ENCODE assay signal across 8 cellular contexts in the genomic region with DNA sequence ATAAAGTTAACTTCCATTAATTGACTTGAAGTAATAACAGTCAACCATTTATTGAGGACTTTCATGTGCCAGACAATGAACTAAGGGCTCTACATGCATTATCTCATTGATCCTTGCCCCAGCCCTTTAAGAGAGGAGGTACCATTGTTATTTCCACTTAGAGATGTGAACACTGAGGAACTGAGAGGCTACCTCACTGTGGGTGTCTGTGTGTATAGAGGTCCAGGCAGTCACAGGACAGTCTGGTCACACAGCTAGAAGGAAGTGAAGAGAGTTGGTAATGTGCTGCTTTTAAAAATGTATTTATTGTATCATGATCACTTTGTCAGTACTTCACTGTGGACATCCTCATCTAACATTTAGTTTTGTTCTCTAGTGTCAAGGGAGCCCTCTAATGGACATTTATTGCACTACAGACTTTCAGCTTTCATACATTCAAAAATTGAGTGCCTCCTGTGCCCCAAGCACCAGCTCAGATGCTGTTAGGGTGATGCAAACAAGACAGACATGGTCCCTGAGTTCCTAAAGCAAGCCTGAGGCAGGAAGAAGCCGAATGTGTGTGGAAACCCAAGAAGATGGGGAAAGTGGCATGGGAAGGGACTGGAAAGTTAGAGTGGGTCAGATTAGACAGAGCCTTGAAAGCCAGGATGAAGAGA.
DNase-seq lines count a peak whose midpoint lies in the region; ATAC-seq and TF ChIP-seq lines count a peak whose summit lies in the region.

No MANE protein-coding gene starts in this region.

- H3K4me3 Mint-ChIP-seq in type B pancreatic cell, result no peak overlapping the region

- TF ChIP-seq RAD21 in liver (IDR thresholded peaks at IDR 0.05), result peak; percentile 96 to 98

- H3K79me2 ChIP-seq in DOHH2 (ENCODE audit: control insufficient read depth, low read length), result no peaks in the 10 kb centered on the region

- no peak overlapping the region for H3K27ac Mint-ChIP-seq in type B pancreatic cell

- H3K27ac ChIP-seq in DOHH2 (ENCODE audit: low read depth, low read length) (no peak overlapping the region), liver (ENCODE audit: low read depth in 1 of 2, low read length in 2 of 2) (no peak overlapping the region)

- peaks cover 9% of the 10 kb centered on the region for H3K4me1 Mint-ChIP-seq in type B pancreatic cell (ENCODE audit: unreplicated experiment)

- DNase-seq in GM20000 (ENCODE audit: low spot score) (peak; percentile 64), MV-4-11 (lab: John Stamatoyannopoulos, UW) (peak; percentile 59), SK-MEL-5 (ENCODE audit: low read depth, low spot score) (peak; percentile 82), cerebellum (ENCODE audit: low spot score) (peak; percentile 69), type B pancreatic cell (ENCODE audit: extremely low spot score, unreplicated experiment) (no peak)

- H3K4me2 ChIP-seq in DOHH2 (ENCODE audit: low read length), result no peak overlapping the region

- H4K20me1 ChIP-seq in DOHH2 (ENCODE audit: control insufficient read depth, insufficient read depth, low read depth, low read length), result no peaks in the 10 kb centered on the region

- H3K27me3 Mint-ChIP-seq in type B pancreatic cell, result no peaks in the 10 kb centered on the region

- no peaks in the 10 kb centered on the region for H3F3A ChIP-seq in DOHH2 (ENCODE audit: control insufficient read depth, insufficient read depth)

- H3K4me1 ChIP-seq in DOHH2 (ENCODE audit: control insufficient read depth, low read length), result no peaks in the 10 kb centered on the region
- peaks cover 0 to 3% (median 0%) of the 10 kb centered on the region in 4 donors for H3K4me1 ChIP-seq in liver (ENCODE audit: control insufficient read depth in 4 of 4, insufficient read depth in 4 of 4, low read length in 3 of 4)

- H3K4me3 ChIP-seq in DOHH2 (ENCODE audit: low read length) (no peak overlapping the region), liver (ENCODE audit: low read depth in 1 of 3, low read length in 3 of 3) (no peak overlapping the region)

- 36% methylated on average over 1 of the region's 1 CpG for WGBS in liver

- TF ChIP-seq CTCF in DOHH2 (IDR thresholded peaks at IDR 0.05; ENCODE audit: low read depth, low read length, poor library complexity, severe bottlenecking), result peak; percentile 82
- peak; percentile 57 for TF ChIP-seq CTCF in GM20000 (IDR thresholded peaks at IDR 0.05; ENCODE audit: extremely low read depth, missing control alignments)
- peak; percentile 86 for TF ChIP-seq CTCF in liver (IDR thresholded peaks at IDR 0.05; ENCODE audit: low read depth, low read length, missing input control)
- peak; percentile 81 for TF ChIP-seq CTCF in type B pancreatic cell (conservative IDR thresholded peaks at IDR 0.05)

- H3K9me2 ChIP-seq in DOHH2 (replicated peaks; ENCODE audit: control insufficient read depth, low read length), result no peaks in the 10 kb centered on the region

- H3K9me3 ChIP-seq in DOHH2 (ENCODE audit: control insufficient read depth, insufficient read depth, low read length), result no peaks in the 10 kb centered on the region
- no peaks in the 10 kb centered on the region for H3K9me3 ChIP-seq in liver (ENCODE audit: control insufficient read depth in 4 of 4, low read length in 3 of 4)

- H3K36me3 ChIP-seq in DOHH2 (ENCODE audit: control insufficient read depth, low read length), result no peaks in the 10 kb centered on the region
- peaks cover 0 to 3% (median 0%) of the 10 kb centered on the region in 4 donors for H3K36me3 ChIP-seq in liver (ENCODE audit: control insufficient read depth in 4 of 4, insufficient read depth in 3 of 4, low read depth in 1 of 4, low read length in 3 of 4)

- in situ Hi-C loops in SK-MEL-5 (cut with HindIII; ENCODE audit: low pct_unique_long_range_greater_than_20kb, low sequenced_read_pairs), result no loop called here

- peaks cover 5% of the 10 kb centered on the region for H3K36me3 Mint-ChIP-seq in type B pancreatic cell

- H3K27me3 ChIP-seq in DOHH2 (ENCODE audit: control insufficient read depth, low read length), result peaks cover 4% of the 10 kb centered on the region; the same call in 1 of the 2 replicates
- H3K27me3 ChIP-seq in liver (ENCODE audit: control insufficient read depth in 4 of 4, insufficient read depth in 4 of 4, low read length in 3 of 4), result no peaks in the 10 kb centered on the region

- H3K9me3 Mint-ChIP-seq in type B pancreatic cell, result no peaks in the 10 kb centered on the region

- no peak overlapping the region for H3K9ac ChIP-seq in liver (ENCODE audit: low read depth in 1 of 2, low read length in 2 of 2)

- no peak for ATAC-seq in HG03139 (IDR thresholded peaks at IDR 0.05; ENCODE audit: unreplicated experiment)

TF ChIP-seq in liver, 16 proteins besides CTCF, POLR2A, EP300 and RAD21:
- TF ChIP-seq GABPA (IDR thresholded peaks at IDR 0.05 in 1 of 2, conservative IDR thresholded peaks at IDR 0.05 in 1 of 2), result no peak
- peak; percentile 88 for TF ChIP-seq REST (IDR thresholded peaks at IDR 0.05)
